Comparison of ENCODE assay signal across 8 cellular contexts in the genomic region with DNA sequence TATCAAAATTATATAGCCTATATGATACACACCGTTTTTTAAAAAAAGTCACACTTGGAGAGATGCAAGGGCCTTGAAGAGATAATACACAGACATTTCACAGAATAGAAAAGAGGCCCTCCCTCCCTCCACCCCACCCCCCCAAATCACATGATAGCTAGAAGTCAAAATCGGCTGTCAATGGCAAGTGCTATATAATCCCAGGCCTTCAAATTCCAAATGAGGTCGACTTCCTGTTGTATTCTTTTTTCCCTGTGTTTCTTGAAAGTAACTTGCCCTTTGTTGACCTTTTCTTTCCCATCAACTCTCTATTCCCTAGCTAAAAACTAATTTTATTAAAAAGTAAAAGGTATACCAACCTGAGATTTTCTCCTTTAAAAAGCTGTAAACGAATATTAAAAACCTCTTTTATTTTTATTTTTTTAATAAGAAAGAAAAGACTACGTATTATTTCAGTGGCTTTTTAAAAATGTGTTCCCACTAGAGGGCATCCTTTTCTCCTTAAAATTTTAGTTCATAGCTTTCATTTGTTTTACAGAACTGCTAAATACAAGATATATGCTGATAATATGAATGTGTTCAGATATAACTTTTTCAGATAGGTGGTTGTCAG. TPM values are rescaled to one million over a fixed set of nuclear protein-coding genes. Genes with fewer than 3 reads are reported as not detected.
A peak's percentile ranks its signal among the peaks of the same experiment; 100 is the strongest.
DNase-seq lines count a peak whose midpoint lies in the region; ATAC-seq, FAIRE-seq and TF ChIP-seq lines count a peak whose summit lies in the region.

No MANE protein-coding gene starts in this region.

- H2AFZ ChIP-seq in HepG2 (ENCODE audit: low read length): no peak overlapping the region

- TF ChIP-seq EP300 in HepG2 (IDR thresholded peaks at IDR 0.05; ENCODE audit: low read depth in 2 of 2, low read length in 2 of 2) (no peak), HepG2 (CRISPR knock-in tag; IDR thresholded peaks at IDR 0.05; ENCODE audit: borderline replicate concordance) (no peak)

- peaks cover 23% of the 10 kb centered on the region for H3K4me1 ChIP-seq in HepG2 (ENCODE audit: insufficient read depth, low read length)

- no peaks in the 10 kb centered on the region for H3K27me3 Mint-ChIP-seq in CD14-positive monocyte (ENCODE audit: low read depth in 3 of 3)
- no peaks in the 10 kb centered on the region for H3K27me3 Mint-ChIP-seq in activated T-helper 17 cell treated with anti-CD3 and anti-CD28 coated beads, Interleukin-2, amount 50 U/mL, for 72 hours

- H3K9ac ChIP-seq in HepG2 (ENCODE audit: insufficient read depth, low read depth, low read length): no peak overlapping the region

- H3K27ac Mint-ChIP-seq in CD14-positive monocyte: peak overlapping the region in 3 of 7 donors; percentile 48 to 78 (median 54)
- peak overlapping the region; percentile 62 for H3K27ac Mint-ChIP-seq in activated T-helper 17 cell treated with anti-CD3 and anti-CD28 coated beads, Interleukin-2, amount 50 U/mL, for 72 hours

- no peak for TF ChIP-seq POLR2A in HepG2 (IDR thresholded peaks at IDR 0.05; ENCODE audit: insufficient read depth in 1 of 2, low read depth in 2 of 2, low read length in 2 of 2)

- CTCF ChIA-PET in HepG2 (lab: Yijun Ruan, JAX; ENCODE audit: low intra/inter-chr PET ratio, low total read pairs): interaction anchor here (1.0 kb wide), 1 partner anchor 92 kb away, joined by 4 read pairs; no protein-coding TSS in a partner anchor

- FAIRE-seq in HepG2 (lab: Jason Lieb, UNC): no peak

- peaks cover 0 to 4% of the 10 kb centered on the region in 2 experiments; a peak in 2 of 5 replicates for H3K36me3 ChIP-seq in HepG2 (replicated peaks in 1 of 2; ENCODE audit: control insufficient read depth in 1 of 2, insufficient read depth in 2 of 2, low read length in 2 of 2)

- no peak for ATAC-seq in activated T-helper 17 cell treated with anti-CD3 and anti-CD28 coated beads, Interleukin-2, amount 50 U/mL, for 72 hours (replicated peaks)
- no peak for ATAC-seq in HepG2

- H4K20me1 ChIP-seq in HepG2 (ENCODE audit: insufficient read depth, low read length): peaks cover 62% of the 10 kb centered on the region

- H3K4me3 ChIP-seq in HFF-Myc (replicated peaks; ENCODE audit: low read depth, low read length): no peak overlapping the region
- H3K4me3 ChIP-seq in HepG2 (replicated peaks in 1 of 3; ENCODE audit: insufficient read depth in 1 of 3, low read depth in 2 of 3, low read length in 3 of 3): no peak overlapping the region

- no peak overlapping the region for H3K4me3 Mint-ChIP-seq in CD14-positive monocyte
- H3K4me3 Mint-ChIP-seq in activated T-helper 17 cell treated with anti-CD3 and anti-CD28 coated beads, Interleukin-2, amount 50 U/mL, for 72 hours: peak overlapping the region; percentile 44

- H3K27me3 ChIP-seq in HepG2 (ENCODE audit: control insufficient read depth in 1 of 2, insufficient read depth in 2 of 2, low read length in 2 of 2): no peaks in the 10 kb centered on the region

- POLR2A ChIA-PET in HepG2 (lab: Yijun Ruan, JAX): no interaction called here

- H3K79me2 ChIP-seq in HepG2 (ENCODE audit: insufficient read depth, low read length): peaks cover 85% of the 10 kb centered on the region

- WGBS in HepG2 (ENCODE audit: low lambda C conversion rate): 47% methylated on average over 5 of the region's 5 CpGs

- peaks cover 49% of the 10 kb centered on the region for H3K4me1 Mint-ChIP-seq in CD14-positive monocyte
- H3K4me1 Mint-ChIP-seq in activated T-helper 17 cell treated with anti-CD3 and anti-CD28 coated beads, Interleukin-2, amount 50 U/mL, for 72 hours: peaks cover 34% of the 10 kb centered on the region

- no TSS peak for BruUV-seq in HepG2 (replicated peaks; lab: Mats Ljungman, UMichigan)

- peaks cover 0 to 2% (median 0%) of the 10 kb centered on the region in 7 donors for H3K9me3 Mint-ChIP-seq in CD14-positive monocyte
- no peaks in the 10 kb centered on the region for H3K9me3 Mint-ChIP-seq in activated T-helper 17 cell treated with anti-CD3 and anti-CD28 coated beads, Interleukin-2, amount 50 U/mL, for 72 hours

- no peak overlapping the region for H3K27ac ChIP-seq in HepG2 (ENCODE audit: extremely low read length, insufficient read depth, low read length)

- H3K4me2 ChIP-seq in HepG2 (ENCODE audit: low read depth, low read length): no peak overlapping the region

- in situ Hi-C loops in HepG2 (cut with HindIII; ENCODE audit: extremely low pct_ligation_motif_present, low pct_unique_long_range_greater_than_20kb): no loop called here

- intact Hi-C loops in CD14-positive monocyte (cut with micrococcal nuclease): no loop called here
- intact Hi-C loops in HepG2 (cut with micrococcal nuclease; ENCODE audit: unreplicated experiment): no loop called here

- no peaks in the 10 kb centered on the region for H3K9me3 ChIP-seq in HepG2 (ENCODE audit: low read length)

- H3K36me3 Mint-ChIP-seq in CD14-positive monocyte: peaks cover 3 to 15% of the 10 kb centered on the region in 2 donors
- peaks cover 46% of the 10 kb centered on the region for H3K36me3 Mint-ChIP-seq in activated T-helper 17 cell treated with anti-CD3 and anti-CD28 coated beads, Interleukin-2, amount 50 U/mL, for 72 hours (ENCODE audit: low read depth)

- TF ChIP-seq RAD21 in HepG2 (CRISPR knock-in tag; IDR thresholded peaks at IDR 0.05): no peak

- DNase-seq in CD14-positive monocyte (ENCODE audit: low spot score) (no peak), HFF-Myc (ENCODE audit: extremely low read depth, low read depth) (no peak), HepG2 (ENCODE audit: low spot score) (no peak), NK-92 (lab: John Stamatoyannopoulos, UW; ENCODE audit: unreplicated experiment) (no peak), NCI-H2227 treated with DMSO at 0.1 percent for 48 hours (lab: John Stamatoyannopoulos, UW) (no peak), cerebellum (ENCODE audit: low spot score) (no peak), cerebellar nuclear complex (lab: John Stamatoyannopoulos, UW) (no peak)

- peak; percentile 58 for TF ChIP-seq CTCF in CD14-positive monocyte (IDR thresholded peaks at IDR 0.05)
- TF ChIP-seq CTCF in HFF-Myc (IDR thresholded peaks at IDR 0.05; ENCODE audit: low read depth, low read length, missing control alignments): peak; percentile 14
- TF ChIP-seq CTCF in HepG2 (CRISPR knock-in tag; IDR thresholded peaks at IDR 0.05): peak; percentile 17; the same call in 1 of the 2 replicates

TF ChIP-seq in HepG2, 621 proteins besides CTCF, POLR2A, EP300 and RAD21 (continues in another document):
- TF ChIP-seq ZNF354B (CRISPR knock-in tag; IDR thresholded peaks at IDR 0.05) (no peak), PCBP1 (IDR thresholded peaks at IDR 0.05; ENCODE audit: borderline replicate concordance, low read depth, low read length) (0 out of 2 replicates have a peak, but pooled peaks have one; percentile 25), NR2F1 (CRISPR knock-in tag; IDR thresholded peaks at IDR 0.05) (0 out of 4 replicates have a peak, but pooled peaks of 1 of the 2 experiments have one; percentile 34)

RNA-seq across cellular contexts. Expression of gene KCMF1, which starts 46.6 kb away (rescaled TPM):
- polyA plus RNA-seq in CD14-positive monocyte (10 to 100 TPM; 22.5 to 28.5 TPM), HepG2 (2011; rRNA removed) (84.0 and 116 TPM in 2 replicates)
- 100 to 1,000 TPM in 1 of 2 donors, 10 to 100 TPM in 1; 77.3 to 108 TPM for total RNA-seq in activated T-helper 17 cell treated with anti-CD3 and anti-CD28 coated beads, Interleukin-2, amount 50 U/mL, for 72 hours
- total RNA-seq in HepG2 (2016; rRNA removed; fragmentation: Illumina TruSeq; extraction: Trizol) (62.1 and 64.6 TPM in 2 replicates), cerebellum (32.4 TPM)
- 70.3 and 83.0 TPM in 2 replicates for total RNA-seq in HepG2 (2016; cell fraction: cytosol; rRNA removed; fragmentation: Illumina TruSeq; extraction: Trizol; ENCODE audit: low read depth)
- total RNA-seq in HepG2 (2016; cell fraction: insoluble cytoplasmic fraction; rRNA removed; fragmentation: Illumina TruSeq; extraction: Trizol): 58.7 and 60.0 TPM in 2 replicates
- 130 and 138 TPM in 2 replicates for total RNA-seq in HepG2 (2016; cell fraction: membrane; rRNA removed; fragmentation: Illumina TruSeq; extraction: Trizol)
- 26.8 and 30.5 TPM in 2 replicates for total RNA-seq in HepG2 (2016; cell fraction: nucleus; rRNA removed; fragmentation: Illumina TruSeq; extraction: Trizol)
- polyA plus RNA-seq in HepG2 (2011; cell fraction: cytosol; rRNA removed): 56.6 and 82.6 TPM in 2 replicates
- 32.2 and 32.7 TPM in 2 replicates for polyA plus RNA-seq in HepG2 (2011; cell fraction: nucleus; rRNA removed)
- polyA plus RNA-seq in HepG2 (2012): 88.5 and 102 TPM in 2 replicates
- 102 and 116 TPM in 2 replicates for polyA plus RNA-seq in HepG2 (2016; cell fraction: cytosol; fragmentation: Illumina TruSeq; extraction: Trizol; ENCODE audit: low read depth)
- 68.3 and 73.2 TPM in 2 replicates for polyA plus RNA-seq in HepG2 (2016; cell fraction: insoluble cytoplasmic fraction; fragmentation: Illumina TruSeq; extraction: Trizol; ENCODE audit: low read depth)
- 124 and 125 TPM in 2 replicates for polyA plus RNA-seq in HepG2 (2016; cell fraction: membrane; fragmentation: Illumina TruSeq; extraction: Trizol; ENCODE audit: low read depth)
- 42.2 and 45.3 TPM in 2 replicates for polyA plus RNA-seq in HepG2 (2016; cell fraction: nucleus; fragmentation: Illumina TruSeq; extraction: Trizol; ENCODE audit: insufficient read depth, low read depth)
- polyA minus RNA-seq in HepG2 (2011; rRNA and poly(A)+ RNA removed; ENCODE audit: low replicate concordance): 60.2 and 78.6 TPM in 2 replicates
- polyA minus RNA-seq in HepG2 (2011; cell fraction: cytosol; rRNA and poly(A)+ RNA removed): 66.3 and 77.2 TPM in 2 replicates
- 32.3 and 45.8 TPM in 2 replicates for polyA minus RNA-seq in HepG2 (2011; cell fraction: nucleus; rRNA and poly(A)+ RNA removed)
